Comparison of ENCODE assay signal across 25 cellular contexts in the genomic region with DNA sequence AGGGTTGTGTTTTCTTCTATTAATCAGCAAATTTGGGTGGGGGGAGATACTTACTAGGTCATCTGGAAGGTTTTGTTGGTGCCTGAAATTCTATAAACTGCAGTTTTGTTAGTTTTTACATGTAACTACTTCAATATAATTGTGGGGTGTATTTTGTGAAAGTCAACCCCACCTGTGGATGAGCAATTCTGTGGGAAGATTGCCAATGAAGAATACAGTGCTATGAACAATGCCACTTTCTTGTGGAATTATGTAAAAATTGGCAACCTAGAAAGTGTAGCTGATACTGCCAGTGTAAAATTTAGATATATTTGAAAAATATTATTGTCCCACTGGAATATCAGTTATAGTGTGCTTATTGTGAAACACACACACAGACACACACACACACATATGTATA.
DNase-seq lines count a peak whose midpoint lies in the region; ATAC-seq, FAIRE-seq and TF ChIP-seq lines count a peak whose summit lies in the region.
"Had no signal": no experiment of that assay in that cellular context is flagged by ENCODE, and none has a peak within 500 bp of the region (broad histone marks: within the 10 kb centered on the region; RNA-seq: fewer than 3 reads in every experiment).

No MANE protein-coding gene starts in this region.

- H3K9me3 Mint-ChIP-seq in chondrocyte (ENCODE audit: low read depth) (no peaks in the 10 kb centered on the region), mesothelial cell of epicardium (no peaks in the 10 kb centered on the region)
- H3K9me3 Mint-ChIP-seq: activated naive CD8-positive, alpha-beta T cell treated with anti-CD3 and anti-CD28 coated beads, Interleukin-2, amount 10 ng/mL, durations not matched to agents 7 days and 5 days; natural killer cell; T-helper 2 cell treated with Interferon-gamma antibody and Interleukin-4, amounts not matched to agents 5 μg/mL and 100 μg/mL, for 36 hours; type B pancreatic cell had no signal

- H2AFZ ChIP-seq in IMR-90 (replicated peaks; ENCODE audit: low read length, poor library complexity), result no peak overlapping the region

- H3K36me3 Mint-ChIP-seq in chondrocyte (ENCODE audit: low read depth), result peaks cover 42% of the 10 kb centered on the region
- H3K36me3 Mint-ChIP-seq in mesothelial cell of epicardium, result peaks cover 32% of the 10 kb centered on the region
- H3K36me3 Mint-ChIP-seq: activated naive CD8-positive, alpha-beta T cell treated with anti-CD3 and anti-CD28 coated beads, Interleukin-2, amount 10 ng/mL, durations not matched to agents 7 days and 5 days; natural killer cell had no signal

- no peak for DNase-seq in A549 (ENCODE audit: low read depth in 1 of 2, low spot score in 1 of 2)
- DNase-seq in IMR-90, result peak; percentile 37
- no peak for DNase-seq in chondrocyte (ENCODE audit: low spot score)
- DNase-seq in mesothelial cell of epicardium (ENCODE audit: low spot score in 2 of 2, unreplicated experiment in 2 of 2), result no peak
- DNase-seq in C1 segment of cervical spinal cord (lab: John Stamatoyannopoulos, UW), result no peak
- no peak for DNase-seq in stomach
- DNase-seq in dedifferentiated amniotic fluid mesenchymal stem cell (ENCODE audit: extremely low spot score), result no peak
- DNase-seq: activated CD4-positive, alpha-beta T cell treated with anti-CD3 and anti-CD28 coated beads for 36 hours; activated CD8-positive, alpha-beta T cell treated with anti-CD3 and anti-CD28 coated beads, Interleukin-2, amount 10 ng/mL, durations not matched to agents 7 days and 5 days; activated naive CD8-positive, alpha-beta T cell treated with anti-CD3 and anti-CD28 coated beads, Interleukin-2, amount 10 ng/mL, durations not matched to agents 7 days and 5 days; GDM1; KG1; natural killer cell; NCI-H1436 treated with DMSO at 0.1 percent for 48 hours; NCI-H2107; NCI-H82; stimulated activated CD4-positive, alpha-beta T cell treated with anti-CD3 and anti-CD28 coated beads, Interleukin-2, amount 100 ng/mL, for 24 hours had no signal

- H2BK20ac ChIP-seq in IMR-90 (ENCODE audit: low read depth, low read length), result peak overlapping the region; percentile 70

- no peak overlapping the region for H3K14ac ChIP-seq in IMR-90 (replicated peaks; ENCODE audit: low read depth, low read length)

- ATAC-seq in A549, result no peak
- no peak for ATAC-seq in IMR-90 (ENCODE audit: low read depth)
- ATAC-seq in HG03280 (IDR thresholded peaks at IDR 0.05; ENCODE audit: unreplicated experiment), result no peak
- ATAC-seq: activated CD4-positive, alpha-beta T cell treated with anti-CD3 and anti-CD28 coated beads for 36 hours; activated CD8-positive, alpha-beta T cell treated with anti-CD3 and anti-CD28 coated beads, Interleukin-2, amount 10 ng/mL, durations not matched to agents 7 days and 5 days; esophagus mucosa; natural killer cell had no signal

- H3K27ac Mint-ChIP-seq in chondrocyte (ENCODE audit: unreplicated experiment) (peak overlapping the region; percentile 1), mesothelial cell of epicardium (peak overlapping the region; percentile 60)
- H3K27ac Mint-ChIP-seq: activated CD4-positive, alpha-beta T cell treated with anti-CD3 and anti-CD28 coated beads for 36 hours; activated CD8-positive, alpha-beta T cell treated with anti-CD3 and anti-CD28 coated beads, Interleukin-2, amount 10 ng/mL, durations not matched to agents 7 days and 5 days; activated naive CD8-positive, alpha-beta T cell treated with anti-CD3 and anti-CD28 coated beads, Interleukin-2, amount 10 ng/mL, durations not matched to agents 7 days and 5 days; natural killer cell; T-helper 2 cell treated with Interferon-gamma antibody and Interleukin-4, amounts not matched to agents 5 μg/mL and 100 μg/mL, for 36 hours; type B pancreatic cell had no signal

- TF ChIP-seq CTCF in A549 (IDR thresholded peaks at IDR 0.05) (no peak), IMR-90 (conservative IDR thresholded peaks at IDR 0.05; ENCODE audit: low read depth, low read length) (no peak), chondrocyte (IDR thresholded peaks at IDR 0.05) (no peak), mesothelial cell of epicardium (IDR thresholded peaks at IDR 0.05; ENCODE audit: unreplicated experiment) (no peak), stomach (IDR thresholded peaks at IDR 0.05) (no peak)

- H3K27me3 ChIP-seq in IMR-90 (ENCODE audit: control insufficient read depth, insufficient read depth, low read length) (no peaks in the 10 kb centered on the region), stomach (no peaks in the 10 kb centered on the region)
- H3K27me3 ChIP-seq: BLaER1, gastrocnemius medialis had no signal

- peak overlapping the region; percentile 40 for H2BK5ac ChIP-seq in IMR-90 (ENCODE audit: low read depth, low read length, poor library complexity, severe bottlenecking)

- TF ChIP-seq RAD21 in A549 (conservative IDR thresholded peaks at IDR 0.05 in 1 of 2, IDR thresholded peaks at IDR 0.05 in 1 of 2), result no peak
- no peak for TF ChIP-seq RAD21 in IMR-90 (IDR thresholded peaks at IDR 0.05; ENCODE audit: low read length)

- H3K4me1 Mint-ChIP-seq in chondrocyte (ENCODE audit: low read depth) (peaks cover 24% of the 10 kb centered on the region), mesothelial cell of epicardium (peaks cover 11% of the 10 kb centered on the region)
- H3K4me1 Mint-ChIP-seq: activated CD4-positive, alpha-beta T cell treated with anti-CD3 and anti-CD28 coated beads for 36 hours; activated naive CD8-positive, alpha-beta T cell treated with anti-CD3 and anti-CD28 coated beads, Interleukin-2, amount 10 ng/mL, durations not matched to agents 7 days and 5 days; natural killer cell had no signal

- FAIRE-seq in A549 (lab: Jason Lieb, UNC), result no peak
- FAIRE-seq: colon, GM19239 had no signal

- H4K91ac ChIP-seq in IMR-90 (ENCODE audit: insufficient read depth, low read depth, low read length), result peak overlapping the region; percentile 50; the same call in 1 of the 2 replicates

- no peak for TF ChIP-seq POLR2A in A549 (IDR thresholded peaks at IDR 0.05; ENCODE audit: low read length)
- TF ChIP-seq POLR2A in IMR-90 (IDR thresholded peaks at IDR 0.05; ENCODE audit: low read depth, low read length), result no peak
- TF ChIP-seq POLR2A in stomach (IDR thresholded peaks at IDR 0.05), result no peak

- no peaks in the 10 kb centered on the region for H4K20me1 ChIP-seq in IMR-90 (ENCODE audit: insufficient read depth, low read length)
- H4K20me1 ChIP-seq: BLaER1 had no signal

- no peak overlapping the region for H2AK5ac ChIP-seq in IMR-90 (ENCODE audit: low read depth, low read length)

- H3K4ac ChIP-seq in IMR-90 (ENCODE audit: low read depth, low read length), result peak overlapping the region; percentile 49; the same call in 1 of the 2 replicates

- peaks cover 16% of the 10 kb centered on the region; the same call in 1 of the 2 replicates for H3K9me1 ChIP-seq in IMR-90 (ENCODE audit: insufficient read depth, low read length)

- no TSS peak for BruUV-seq in IMR-90 (replicated peaks; lab: Mats Ljungman, UMichigan)

- H3K27ac ChIP-seq in A549, result peak overlapping the region; percentile 14 to 54; a peak in 3 of 6 replicates
- no peak overlapping the region for H3K27ac ChIP-seq in IMR-90 (ENCODE audit: insufficient read depth, low read length)
- H3K27ac ChIP-seq in stomach, result peak overlapping the region in 1 of 5 donors; percentile 20
- H3K27ac ChIP-seq: BLaER1, gastrocnemius medialis had no signal

- intact Hi-C loops in IMR-90 (cut with micrococcal nuclease), result no loop called here
- intact Hi-C loops in stomach (cut with DNase I; ENCODE audit: low total_unique reads), result loop anchor here (10.0 kb wide), 1 partner anchor 1207 kb away; no protein-coding TSS in a partner anchor

- no peak overlapping the region for H3K23ac ChIP-seq in IMR-90 (ENCODE audit: low read depth, low read length)

- H3K18ac ChIP-seq in IMR-90 (ENCODE audit: low read depth, low read length), result peak overlapping the region; percentile 91; the same call in 1 of the 2 replicates

- in situ Hi-C loops in IMR-90 (cut with MboI; ENCODE audit: low sequenced_read_pairs), result loop anchor here (10.0 to 25.0 kb wide), 2 partner anchors 465 to 907 kb away; a partner anchor contains a TSS

- H3K9me3 ChIP-seq in A549, result no peaks in the 10 kb centered on the region
- no peaks in the 10 kb centered on the region for H3K9me3 ChIP-seq in IMR-90 (ENCODE audit: control insufficient read depth, insufficient read depth, low read length)
- no peaks in the 10 kb centered on the region for H3K9me3 ChIP-seq in stomach
- H3K9me3 ChIP-seq: BLaER1, gastrocnemius medialis had no signal

- H3K4me3 Mint-ChIP-seq in chondrocyte (ENCODE audit: unreplicated experiment), result no peak overlapping the region
- H3K4me3 Mint-ChIP-seq in mesothelial cell of epicardium, result no peak overlapping the region
- H3K4me3 Mint-ChIP-seq: activated CD4-positive, alpha-beta T cell treated with anti-CD3 and anti-CD28 coated beads for 36 hours; activated CD8-positive, alpha-beta T cell treated with anti-CD3 and anti-CD28 coated beads, Interleukin-2, amount 10 ng/mL, durations not matched to agents 7 days and 5 days; activated naive CD8-positive, alpha-beta T cell treated with anti-CD3 and anti-CD28 coated beads, Interleukin-2, amount 10 ng/mL, durations not matched to agents 7 days and 5 days; natural killer cell; T-helper 2 cell treated with Interferon-gamma antibody and Interleukin-4, amounts not matched to agents 5 μg/mL and 100 μg/mL, for 36 hours; type B pancreatic cell had no signal

- no peak overlapping the region for H3K4me3 ChIP-seq in A549
- H3K4me3 ChIP-seq in IMR-90 (ENCODE audit: insufficient read depth, low read depth, low read length), result no peak overlapping the region
- H3K4me3 ChIP-seq in stomach, result no peak overlapping the region
- H3K4me3 ChIP-seq: BLaER1, gastrocnemius medialis had no signal

- H3K56ac ChIP-seq in IMR-90 (ENCODE audit: extremely low read depth, insufficient read depth, low read length), result no peak overlapping the region

- no peak for TF ChIP-seq EP300 in A549 (IDR thresholded peaks at IDR 0.05)
- no peak for TF ChIP-seq EP300 in stomach (IDR thresholded peaks at IDR 0.05)

- H3K4me2 ChIP-seq in A549 (no peak overlapping the region; the same call in 2 of the 3 replicates), IMR-90 (ENCODE audit: low read depth, low read length) (peak overlapping the region; percentile 67; the same call in 1 of the 2 replicates)
- H3K4me2 ChIP-seq: BLaER1 had no signal

- H3K79me1 ChIP-seq in IMR-90 (ENCODE audit: low read depth in 1 of 2, low read length in 2 of 2), result peaks cover 7 to 25% of the 10 kb centered on the region in 2 experiments

- peak overlapping the region; percentile 45 for H2BK120ac ChIP-seq in IMR-90 (ENCODE audit: low read depth, low read length)

- H2BK15ac ChIP-seq in IMR-90 (ENCODE audit: low read depth, low read length), result 0 out of 3 replicates have a peak overlapping the region, but pooled peaks have one; percentile 15

- H3K9ac ChIP-seq in IMR-90 (ENCODE audit: low read depth, low read length), result no peak overlapping the region
- H3K9ac ChIP-seq: BLaER1 had no signal

- POLR2A ChIA-PET in A549 (lab: Yijun Ruan, JAX) (interaction anchor here (0.6 kb wide), 1 partner anchor 79 kb away, joined by 3 read pairs; no protein-coding TSS in a partner anchor), IMR-90 (lab: Charles Lee; ENCODE audit: unreplicated experiment) (no interaction called here)

- H3K36me3 ChIP-seq in IMR-90 (ENCODE audit: control insufficient read depth, insufficient read depth, low read length), result peaks cover 14% of the 10 kb centered on the region
- no peaks in the 10 kb centered on the region for H3K36me3 ChIP-seq in stomach
- H3K36me3 ChIP-seq: BLaER1, gastrocnemius medialis had no signal

- H3K27me3 Mint-ChIP-seq in chondrocyte (ENCODE audit: low read depth) (no peaks in the 10 kb centered on the region), mesothelial cell of epicardium (ENCODE audit: low read depth) (no peaks in the 10 kb centered on the region)
- H3K27me3 Mint-ChIP-seq: type B pancreatic cell had no signal

- CTCF ChIA-PET in A549 (lab: Yijun Ruan, JAX), result interaction anchor here (3.9 kb wide), 1 partner anchor 12 kb away, joined by 16 read pairs; no protein-coding TSS in a partner anchor
- CTCF ChIA-PET in IMR-90 (lab: Yijun Ruan, JAX), result interaction anchor here (1.0 to 1.3 kb wide), 2 partner anchors 11 to 79 kb away, joined by 3 to 5 read pairs; no protein-coding TSS in a partner anchor

- peak overlapping the region; percentile 63; the same call in 1 of the 2 replicates for H4K5ac ChIP-seq in IMR-90 (ENCODE audit: low read depth, low read length)

- dilution Hi-C loops in IMR-90 (cut with HindIII; ENCODE audit: low sequenced_read_pairs, unreplicated experiment), result no loop called here

- H3K4me1 ChIP-seq in A549 (peaks cover 29% of the 10 kb centered on the region), IMR-90 (ENCODE audit: control insufficient read depth, insufficient read depth, low read length) (peaks cover 21% of the 10 kb centered on the region), stomach (peaks cover 0 to 14% (median 0%) of the 10 kb centered on the region in 4 donors)
- H3K4me1 ChIP-seq: BLaER1, gastrocnemius medialis had no signal

- H2AK9ac ChIP-seq in IMR-90 (replicated peaks; ENCODE audit: low read depth, low read length, poor library complexity), result no peak overlapping the region

- peak overlapping the region in 1 of 2 experiments; percentile 19; a peak in 2 of 4 replicates for H4K8ac ChIP-seq in IMR-90 (ENCODE audit: low read depth in 2 of 2, low read length in 2 of 2)
